ENCODE assay signal across 8 cellular contexts in the genomic region with DNA sequence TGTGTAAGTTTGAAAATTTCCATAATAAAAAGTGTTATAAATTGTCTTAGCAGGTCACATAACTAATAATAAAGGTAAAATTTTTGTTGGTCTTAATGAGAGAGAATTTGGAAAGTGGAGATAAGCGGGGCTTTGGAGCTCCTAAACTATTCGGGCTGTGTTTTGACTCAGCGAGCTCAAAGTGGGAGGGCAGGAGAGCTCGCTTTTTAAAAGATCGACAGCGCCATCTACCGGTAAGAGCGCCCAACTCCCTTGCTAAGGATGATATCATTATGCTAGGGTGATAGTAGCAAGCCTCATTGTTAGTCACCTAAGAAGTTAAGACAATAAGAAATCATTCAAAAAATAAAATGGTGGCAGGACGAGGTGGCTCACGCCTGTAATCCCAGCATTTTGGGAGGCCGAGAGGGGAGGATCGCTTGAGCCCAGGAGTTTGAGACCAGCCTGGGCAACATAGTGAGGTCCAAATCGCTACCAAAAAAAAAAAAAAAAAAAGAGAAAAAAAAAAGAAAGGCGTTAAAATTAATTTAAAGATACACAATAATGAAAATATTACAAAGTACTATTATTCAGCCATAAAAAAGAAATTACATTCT. TPM values are rescaled to one million over a fixed set of nuclear protein-coding genes. Genes with fewer than 3 reads are reported as not detected.
A peak's percentile ranks its signal among the peaks of the same experiment; 100 is the strongest.
DNase-seq lines count a peak whose midpoint lies in the region; ATAC-seq, FAIRE-seq and TF ChIP-seq lines count a peak whose summit lies in the region.

No MANE protein-coding gene starts in this region.

- peak; percentile 74 for TF ChIP-seq CTCF in CD4-positive, alpha-beta T cell (IDR thresholded peaks at IDR 0.05)
- peak; percentile 79 for TF ChIP-seq CTCF in VCaP (conservative IDR thresholded peaks at IDR 0.05)

- H3K9me3 Mint-ChIP-seq in CD4-positive, alpha-beta T cell = no peaks in the 10 kb centered on the region

- DNase-seq in CD4-positive, alpha-beta T cell = peak; percentile 77 to 92 (median 88)
- peak; percentile 69 for DNase-seq in H4 (ENCODE audit: low spot score)
- peak; percentile 75 for DNase-seq in NCI-H2171 treated with DMSO at 0.1 percent for 48 hours (lab: John Stamatoyannopoulos, UW)
- DNase-seq in brain pericyte (ENCODE audit: low read depth, low spot score) = peak; percentile 58
- peak; percentile 77 to 83 for DNase-seq in stimulated activated CD4-positive, alpha-beta T cell treated with anti-CD3 and anti-CD28 coated beads, Interleukin-15, amount 100 ng/mL, for 48 hours (ENCODE audit: low read depth in 2 of 2)

- POLR2A ChIA-PET in CD4-positive, alpha-beta T cell (lab: Charles Lee) = interaction anchor here (0.6 to 1.5 kb wide), 9 partner anchors 28 to 490 kb away, joined by 3 to 5 read pairs (median 3); a partner anchor contains a TSS

- H3K4me1 Mint-ChIP-seq in CD4-positive, alpha-beta T cell (ENCODE audit: low read depth) = peaks cover 21% of the 10 kb centered on the region

- CTCF ChIA-PET in CD4-positive, alpha-beta T cell (lab: Charles Lee) = interaction anchor here (0.6 to 1.7 kb wide), 16 partner anchors 9 to 409 kb away, joined by 3 to 17 read pairs (median 4); a partner anchor contains a TSS

- no peaks in the 10 kb centered on the region for H3K27me3 Mint-ChIP-seq in CD4-positive, alpha-beta T cell

- no peak overlapping the region for H3K4me3 Mint-ChIP-seq in CD4-positive, alpha-beta T cell

- H3K27ac ChIP-seq in CD4-positive, alpha-beta T cell (ENCODE audit: low read depth, low read length) = no peak overlapping the region
- peak overlapping the region; percentile 24; the same call in 1 of the 2 replicates for H3K27ac ChIP-seq in VCaP

- H3K9me3 ChIP-seq in CD4-positive, alpha-beta T cell (ENCODE audit: control insufficient read depth, low read length) = no peaks in the 10 kb centered on the region

- peak; percentile 99 for ATAC-seq in CD4-positive, alpha-beta T cell (ENCODE audit: poor library complexity)
- ATAC-seq in HG03469 (IDR thresholded peaks at IDR 0.05; ENCODE audit: unreplicated experiment) = no peak

- peak; percentile 47 for FAIRE-seq in islet of Langerhans (lab: Jason Lieb, UNC)

- no peak overlapping the region for H3K27ac Mint-ChIP-seq in CD4-positive, alpha-beta T cell

- intact Hi-C loops in CD4-positive, alpha-beta T cell (cut with DNase I, micrococcal nuclease) = loop anchor here (1.0 to 10.0 kb wide), 7 partner anchors 29 to 405 kb away; a partner anchor contains a TSS

- no peaks in the 10 kb centered on the region for H3K27me3 ChIP-seq in CD4-positive, alpha-beta T cell (ENCODE audit: control insufficient read depth, insufficient read depth, low read length)

- H3K36me3 Mint-ChIP-seq in CD4-positive, alpha-beta T cell (ENCODE audit: low read depth) = no peaks in the 10 kb centered on the region

RNA-seq across cellular contexts. Expression of a gene that starts 24.8 kb away (rescaled TPM):
- not detected for total RNA-seq in CD4-positive, alpha-beta T cell
- not detected in 2 replicates for total RNA-seq in H4 (2014; rRNA removed; shearing (Covaris generic))

RNA-seq across cellular contexts. Expression of a gene that starts 27.0 kb away (rescaled TPM):
- total RNA-seq in CD4-positive, alpha-beta T cell = not detected
- 0.06 and 0.35 TPM in 2 replicates for total RNA-seq in H4 (2014; rRNA removed; shearing (Covaris generic))

RNA-seq across cellular contexts. Expression of a gene that starts 32.7 kb away (rescaled TPM):
- total RNA-seq in CD4-positive, alpha-beta T cell = not detected
- not detected in 2 replicates for total RNA-seq in H4 (2014; rRNA removed; shearing (Covaris generic))

RNA-seq across cellular contexts. Expression of a gene that starts 51.3 kb away (rescaled TPM):
- total RNA-seq in CD4-positive, alpha-beta T cell = not detected
- not detected in 2 replicates for total RNA-seq in H4 (2014; rRNA removed; shearing (Covaris generic))
